Comparison of ENCODE assay signal across 8 cellular contexts in genomic region chr6:170177383-170178265, GRCh38.
DNase-seq lines count a peak whose midpoint lies in the region; ATAC-seq and TF ChIP-seq lines count a peak whose summit lies in the region.
"Had no signal": no experiment of that assay in that cellular context is flagged by ENCODE, and none has a peak within 500 bp of the region (broad histone marks: within the 10 kb centered on the region; RNA-seq: fewer than 3 reads in every experiment).

No MANE protein-coding gene starts in this region.

- no peak for TF ChIP-seq POLR2A in gastroesophageal sphincter (IDR thresholded peaks at IDR 0.05)

- H3K4me3 ChIP-seq in gastroesophageal sphincter = no peak overlapping the region
- H3K4me3 ChIP-seq: thoracic aorta had no signal

- H3K27me3 ChIP-seq in gastroesophageal sphincter = peaks cover 11% of the 10 kb centered on the region

- no peaks in the 10 kb centered on the region for H3K9me3 ChIP-seq in gastroesophageal sphincter
- H3K9me3 ChIP-seq: thoracic aorta had no signal

- peak; percentile 17 for ATAC-seq in activated naive CD8-positive, alpha-beta T cell treated with anti-CD3 and anti-CD28 coated beads, Interleukin-2, amount 50 U/mL, for 24 hours
- ATAC-seq in natural killer cell (peak; percentile 58 to 79 (median 76)), gastroesophageal sphincter (no peak)

- H3K36me3 Mint-ChIP-seq in Calu3 (ENCODE audit: insufficient read depth, unreplicated experiment) (peaks cover 15% of the 10 kb centered on the region), natural killer cell (no peaks in the 10 kb centered on the region)
- H3K36me3 Mint-ChIP-seq in activated naive CD8-positive, alpha-beta T cell treated with anti-CD3 and anti-CD28 coated beads, Interleukin-2, amount 50 U/mL, for 24 hours (ENCODE audit: low read depth) = peaks cover 2% of the 10 kb centered on the region

- 93% methylated on average over 7 of the region's 38 CpGs; no CpG with 5 or more reads in 1 of the 2 donors for WGBS in gastroesophageal sphincter (ENCODE audit: low coverage in 1 of 2), 2 donors

- TF ChIP-seq CTCF in Calu3 (IDR thresholded peaks at IDR 0.05; ENCODE audit: unreplicated experiment) = no peak
- no peak for TF ChIP-seq CTCF in GM13977 (IDR thresholded peaks at IDR 0.05; ENCODE audit: extremely low read depth, insufficient read depth, missing control alignments)
- no peak for TF ChIP-seq CTCF in natural killer cell (IDR thresholded peaks at IDR 0.05)
- no peak for TF ChIP-seq CTCF in gastroesophageal sphincter (IDR thresholded peaks at IDR 0.05)

- H3K4me1 Mint-ChIP-seq in Calu3 (ENCODE audit: low read depth, unreplicated experiment) (no peaks in the 10 kb centered on the region), natural killer cell (peaks cover 15 to 25% of the 10 kb centered on the region in 2 donors)
- H3K4me1 Mint-ChIP-seq in activated naive CD8-positive, alpha-beta T cell treated with anti-CD3 and anti-CD28 coated beads, Interleukin-2, amount 50 U/mL, for 24 hours = peaks cover 2% of the 10 kb centered on the region

- H3K4me1 ChIP-seq in gastroesophageal sphincter = no peaks in the 10 kb centered on the region

- TF ChIP-seq EP300 in gastroesophageal sphincter (IDR thresholded peaks at IDR 0.05) = no peak

- peaks cover 2% of the 10 kb centered on the region for H3K9me3 Mint-ChIP-seq in Calu3 (ENCODE audit: low read depth, unreplicated experiment)
- no peaks in the 10 kb centered on the region for H3K9me3 Mint-ChIP-seq in activated naive CD8-positive, alpha-beta T cell treated with anti-CD3 and anti-CD28 coated beads, Interleukin-2, amount 50 U/mL, for 24 hours
- no peaks in the 10 kb centered on the region for H3K9me3 Mint-ChIP-seq in natural killer cell

- intact Hi-C loops in Calu3 (cut with micrococcal nuclease; ENCODE audit: unreplicated experiment) (no loop called here), natural killer cell (cut with micrococcal nuclease) (no loop called here)

- CTCF ChIA-PET in Calu3 (lab: Charles Lee) = no interaction called here

- H3K27me3 Mint-ChIP-seq in Calu3 (ENCODE audit: unreplicated experiment) = peaks cover 21% of the 10 kb centered on the region
- no peaks in the 10 kb centered on the region for H3K27me3 Mint-ChIP-seq in activated naive CD8-positive, alpha-beta T cell treated with anti-CD3 and anti-CD28 coated beads, Interleukin-2, amount 50 U/mL, for 24 hours
- H3K27me3 Mint-ChIP-seq in natural killer cell (ENCODE audit: low read depth in 2 of 2) = peaks cover 24 to 30% of the 10 kb centered on the region in 2 donors

- peak overlapping the region; percentile 89 for H3K27ac Mint-ChIP-seq in Calu3 (ENCODE audit: unreplicated experiment)
- H3K27ac Mint-ChIP-seq in activated naive CD8-positive, alpha-beta T cell treated with anti-CD3 and anti-CD28 coated beads, Interleukin-2, amount 50 U/mL, for 24 hours = peak overlapping the region; percentile 64
- peak overlapping the region; percentile 83 to 92 for H3K27ac Mint-ChIP-seq in natural killer cell

- no TSS peak for BruUV-seq in Calu3 (replicated peaks; lab: Mats Ljungman, UMichigan)

- in situ Hi-C loops in GM13977 (cut with MboI; ENCODE audit: low pct_unique_long_range_greater_than_20kb, low sequenced_read_pairs, unreplicated experiment) = no loop called here

- no peak overlapping the region for H3K27ac ChIP-seq in gastroesophageal sphincter
- H3K27ac ChIP-seq: thoracic aorta had no signal

- no peak for DNase-seq in Calu3
- peak; percentile 30 for DNase-seq in GM13977 (ENCODE audit: low spot score)
- DNase-seq in activated naive CD8-positive, alpha-beta T cell treated with anti-CD3 and anti-CD28 coated beads, Interleukin-2, amount 50 U/mL, for 24 hours = no peak
- peak; percentile 31 for DNase-seq in natural killer cell
- DNase-seq in NCI-H446 treated with DMSO at 0.1 percent for 48 hours (lab: John Stamatoyannopoulos, UW) = no peak
- no peak for DNase-seq in T-helper 9 cell

- H3K36me3 ChIP-seq in gastroesophageal sphincter = no peaks in the 10 kb centered on the region
- H3K36me3 ChIP-seq: thoracic aorta had no signal

- H3K4me3 Mint-ChIP-seq in Calu3 (ENCODE audit: low read depth, unreplicated experiment) (no peak overlapping the region), natural killer cell (no peak overlapping the region)
- no peak overlapping the region for H3K4me3 Mint-ChIP-seq in activated naive CD8-positive, alpha-beta T cell treated with anti-CD3 and anti-CD28 coated beads, Interleukin-2, amount 50 U/mL, for 24 hours

Comparison
In these comparisons a context has a peak if more than half of its experiments do, and no peak if none do; other contexts are left out.
1. DNase-seq: peak in GM13977 (single experiment) and natural killer cell (single experiment); none in Calu3 (single experiment), activated naive CD8-positive, alpha-beta T cell treated with anti-CD3 and anti-CD28 coated beads, Interleukin-2, amount 50 U/mL, for 24 hours (single experiment), NCI-H446 treated with DMSO at 0.1 percent for 48 hours (single experiment) and T-helper 9 cell (single experiment).
2. Peak in every context shown above with its lines, with median percentiles within 50 percentile points of each other: H3K27ac Mint-ChIP-seq.